8 cellular contexts compared by ENCODE assay signal in the genomic region with DNA sequence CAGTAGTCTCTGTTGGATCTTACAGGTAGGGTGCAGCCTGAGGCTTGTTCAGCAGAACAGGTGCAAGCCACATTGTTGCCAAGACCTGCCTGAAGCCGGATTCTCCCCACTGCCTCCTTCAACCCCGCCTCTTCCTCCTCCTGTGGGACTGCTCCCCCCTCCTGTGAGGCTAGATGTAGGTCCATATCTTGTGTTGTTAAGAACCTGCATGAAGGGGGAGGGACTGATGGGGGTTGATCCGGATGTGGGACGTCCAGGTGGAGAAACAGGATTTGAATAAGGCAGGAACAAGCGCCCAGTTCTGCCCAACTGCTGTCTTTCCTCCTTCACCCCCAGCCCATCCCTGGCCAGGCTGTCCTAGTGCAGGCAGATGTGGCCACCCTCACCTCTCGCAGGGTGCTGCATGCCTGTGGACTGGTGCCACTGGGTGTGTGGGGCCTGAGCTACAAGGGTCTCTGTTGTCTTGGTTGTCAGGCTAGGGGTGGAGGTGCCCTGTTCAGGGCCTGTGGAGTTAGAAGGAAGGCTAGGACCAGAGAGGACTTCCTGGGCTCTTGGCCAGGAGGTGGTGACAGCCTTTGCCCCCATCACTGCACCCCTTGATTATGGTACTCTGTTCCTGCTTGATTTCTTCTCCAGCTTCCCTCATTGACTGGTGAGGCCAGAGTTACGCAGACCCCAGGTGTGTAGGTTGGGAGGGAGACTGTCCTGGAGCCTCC. TPM values are rescaled to one million over a fixed set of nuclear protein-coding genes. Genes with fewer than 3 reads are reported as not detected.
DNase-seq lines count a peak whose midpoint lies in the region; ATAC-seq and TF ChIP-seq lines count a peak whose summit lies in the region.

No MANE protein-coding gene starts in this region.

- DNase-seq in NCI-H2029 (lab: John Stamatoyannopoulos, UW) (peak; percentile 59), mammary epithelial cell (peak; percentile 40), kidney glomerular epithelial cell (lab: John Stamatoyannopoulos, UW) (no peak), germinal center (ENCODE audit: low spot score) (no peak)

- CTCF ChIA-PET in mammary epithelial cell (lab: Charles Lee; ENCODE audit: low non-redundant PET): no interaction called here

- ATAC-seq in GM18519 (IDR thresholded peaks at IDR 0.05; ENCODE audit: low FRiP score, unreplicated experiment) (no peak), HG02759 (IDR thresholded peaks at IDR 0.05; ENCODE audit: unreplicated experiment) (no peak)

- WGBS in mammary epithelial cell (ENCODE audit: low coverage, missing lambda C conversion rate): 75% methylated on average over 7 of the region's 7 CpGs

- peaks cover 0 to 5% (median 0%) of the 10 kb centered on the region in 11 experiments; a peak in 1 of 22 replicates for H3K27me3 ChIP-seq in BLaER1 treated with 17β-estradiol and CSF1 and Interleukin-3, amounts not matched to agents 10 nM and 100 nM
- H3K27me3 ChIP-seq in mammary epithelial cell (ENCODE audit: insufficient read depth, low read length): no peaks in the 10 kb centered on the region
- no peaks in the 10 kb centered on the region for H3K27me3 ChIP-seq in muscle layer of duodenum (ENCODE audit: low read depth, low read length)

- peaks cover 0 to 32% (median 13%) of the 10 kb centered on the region in 11 experiments; a peak in 11 of 22 replicates for H3K36me3 ChIP-seq in BLaER1 treated with 17β-estradiol and CSF1 and Interleukin-3, amounts not matched to agents 10 nM and 100 nM
- H3K36me3 ChIP-seq in mammary epithelial cell (ENCODE audit: insufficient read depth, low read length) (no peaks in the 10 kb centered on the region), muscle layer of duodenum (ENCODE audit: control insufficient read depth in 1 of 2, insufficient read depth in 2 of 2, low read length in 2 of 2) (peaks cover 41 to 43% of the 10 kb centered on the region in 2 donors)

- H2AFZ ChIP-seq in mammary epithelial cell (ENCODE audit: low read depth, low read length): no peak overlapping the region

- dilution Hi-C loops in mammary epithelial cell (cut with HindIII; ENCODE audit: low sequenced_read_pairs): no loop called here

- TF ChIP-seq CTCF in mammary epithelial cell (conservative IDR thresholded peaks at IDR 0.05 in 1 of 2, IDR thresholded peaks at IDR 0.05 in 1 of 2; ENCODE audit: extremely low read depth in 1 of 2, insufficient read depth in 1 of 2, low read depth in 1 of 2, low read length in 2 of 2): no peak

- H3K9me3 ChIP-seq in BLaER1 treated with 17β-estradiol and CSF1 and Interleukin-3, amounts not matched to agents 10 nM and 100 nM (replicated peaks in 1 of 11): no peaks in the 10 kb centered on the region
- no peaks in the 10 kb centered on the region for H3K9me3 ChIP-seq in mammary epithelial cell (replicated peaks; ENCODE audit: insufficient read depth, low read length)
- no peaks in the 10 kb centered on the region for H3K9me3 ChIP-seq in muscle layer of duodenum (ENCODE audit: control insufficient read depth in 1 of 2, low read length in 2 of 2)

- peak overlapping the region in 3 of 11 experiments; percentile 11 to 83 (median 44); a peak in 2 of 22 replicates for H3K9ac ChIP-seq in BLaER1 treated with 17β-estradiol and CSF1 and Interleukin-3, amounts not matched to agents 10 nM and 100 nM
- no peak overlapping the region for H3K9ac ChIP-seq in mammary epithelial cell (ENCODE audit: insufficient read depth, low read length)

- intact Hi-C loops in mammary epithelial cell (cut with micrococcal nuclease): no loop called here

- H3K4me3 ChIP-seq in BLaER1 treated with 17β-estradiol and CSF1 and Interleukin-3, amounts not matched to agents 10 nM and 100 nM: peak overlapping the region in 2 of 10 experiments; percentile 59 to 72; a peak in 1 of 20 replicates
- no peak overlapping the region for H3K4me3 ChIP-seq in mammary epithelial cell (replicated peaks in 1 of 3; ENCODE audit: insufficient read depth in 1 of 3, low read depth in 2 of 3, low read length in 3 of 3)
- H3K4me3 ChIP-seq in muscle layer of duodenum (ENCODE audit: low read depth in 1 of 2, low read length in 2 of 2): peak overlapping the region; percentile 76 to 94

- H3K27ac ChIP-seq in BLaER1 treated with 17β-estradiol and CSF1 and Interleukin-3, amounts not matched to agents 10 nM and 100 nM: no peak overlapping the region
- H3K27ac ChIP-seq in mammary epithelial cell (ENCODE audit: insufficient read depth, low read depth, low read length): no peak overlapping the region
- peak overlapping the region; percentile 93 for H3K27ac ChIP-seq in muscle layer of duodenum (ENCODE audit: low read length)

- H3K4me2 ChIP-seq in BLaER1 treated with 17β-estradiol and CSF1 and Interleukin-3, amounts not matched to agents 10 nM and 100 nM: peak overlapping the region in 10 of 11 experiments; percentile 93 to 100 (median 99); a peak in 19 of 22 replicates
- H3K4me2 ChIP-seq in mammary epithelial cell (ENCODE audit: insufficient read depth, low read depth, low read length): no peak overlapping the region

- peaks cover 17 to 42% (median 38%) of the 10 kb centered on the region in 10 experiments for H3K4me1 ChIP-seq in BLaER1 treated with 17β-estradiol and CSF1 and Interleukin-3, amounts not matched to agents 10 nM and 100 nM
- peaks cover 24% of the 10 kb centered on the region for H3K4me1 ChIP-seq in mammary epithelial cell (ENCODE audit: insufficient read depth, low read length)
- H3K4me1 ChIP-seq in muscle layer of duodenum (ENCODE audit: control insufficient read depth in 1 of 2, insufficient read depth in 2 of 2, low read length in 2 of 2): peaks cover 8 to 31% of the 10 kb centered on the region in 2 donors

- H3K79me2 ChIP-seq in mammary epithelial cell (ENCODE audit: insufficient read depth, low read length): no peaks in the 10 kb centered on the region

- peaks cover 0 to 53% (median 8%) of the 10 kb centered on the region in 11 experiments; a peak in 10 of 22 replicates for H4K20me1 ChIP-seq in BLaER1 treated with 17β-estradiol and CSF1 and Interleukin-3, amounts not matched to agents 10 nM and 100 nM
- H4K20me1 ChIP-seq in mammary epithelial cell (ENCODE audit: insufficient read depth, low read length): peaks cover 2% of the 10 kb centered on the region

- no TSS peak for BruUV-seq in mammary epithelial cell (replicated peaks; lab: Mats Ljungman, UMichigan)

- in situ Hi-C loops in mammary epithelial cell (cut with MboI; ENCODE audit: low sequenced_read_pairs in 2 of 2): no loop called here

RNA-seq across cellular contexts. Expression of a gene that starts 1.4 kb away (rescaled TPM):
- 1 to 10 TPM in 1 of 2 donors, under 1 TPM in 1; 0.17 to 2.4 TPM for total RNA-seq in mammary epithelial cell
- 0.44 TPM for polyA plus RNA-seq in mammary epithelial cell
- polyA minus RNA-seq in mammary epithelial cell: 1.4 TPM

RNA-seq across cellular contexts. Expression of a gene that starts 17.1 kb away (rescaled TPM):
- 10 to 100 TPM; 44.8 to 59.4 TPM for total RNA-seq in mammary epithelial cell
- 90.8 TPM for polyA plus RNA-seq in mammary epithelial cell
- 36.4 TPM for polyA minus RNA-seq in mammary epithelial cell

RNA-seq across cellular contexts. Expression of a gene that starts 26.9 kb away (rescaled TPM):
- under 1 TPM in 1 of 2 donors, not detected in 1; 0.17 TPM for total RNA-seq in mammary epithelial cell
- polyA plus RNA-seq in mammary epithelial cell: not detected
- not detected for polyA minus RNA-seq in mammary epithelial cell

RNA-seq across cellular contexts. Expression of a gene that starts 45.9 kb away (rescaled TPM):
- total RNA-seq in mammary epithelial cell: under 1 TPM in 1 of 2 donors, not detected in 1; 0.50 TPM
- polyA plus RNA-seq in mammary epithelial cell: 0.10 TPM
- polyA minus RNA-seq in mammary epithelial cell: not detected

Comparison
In these comparisons a context has a peak if more than half of its experiments do, and no peak if none do; other contexts are left out.
1. H3K4me3 ChIP-seq: peak in muscle layer of duodenum (2 of 2); none in mammary epithelial cell (0 of 3).
2. DNase-seq: peak in NCI-H2029 (single experiment) and mammary epithelial cell (single experiment); none in kidney glomerular epithelial cell (single experiment) and germinal center (single experiment).